8 cellular contexts compared by ENCODE assay signal in genomic region chr3:45659661-45660566, GRCh38. TPM values are rescaled to one million over a fixed set of nuclear protein-coding genes. Genes with fewer than 3 reads are reported as not detected.
DNase-seq lines count a peak whose midpoint lies in the region; ATAC-seq and TF ChIP-seq lines count a peak whose summit lies in the region.

No MANE protein-coding gene starts in this region.

- 75% methylated on average over 19 of the region's 19 CpGs for WGBS in hepatocyte (ENCODE audit: low lambda C conversion rate, missing lambda C conversion rate)

- peak; percentile 69 for ATAC-seq in GM23338
- ATAC-seq in gastrocnemius medialis, result peak in 1 of 2 donors; percentile 61
- ATAC-seq in HG03460 (IDR thresholded peaks at IDR 0.05; ENCODE audit: unreplicated experiment), result no peak

- TF ChIP-seq CTCF in BE2C (IDR thresholded peaks at IDR 0.05; ENCODE audit: low read depth, low read length) (peak; percentile 81), GM23338 (conservative IDR thresholded peaks at IDR 0.05; ENCODE audit: low read depth in 2 of 2) (peak; percentile 93 to 99), astrocyte of the cerebellum (IDR thresholded peaks at IDR 0.05; ENCODE audit: low read depth, low read length, missing control alignments) (peak; percentile 98), hepatocyte (IDR thresholded peaks at IDR 0.05; ENCODE audit: poor library complexity) (peak; percentile 81), gastrocnemius medialis (IDR thresholded peaks at IDR 0.05 in 4 of 5, conservative IDR thresholded peaks at IDR 0.05 in 1 of 5) (peak; percentile 87 to 96 (median 91))

- H2AFZ ChIP-seq in GM23338 (no peak overlapping the region), hepatocyte (no peak overlapping the region)

- H3K79me2 ChIP-seq in GM23338 (replicated peaks; ENCODE audit: insufficient read depth), result peaks cover 10% of the 10 kb centered on the region
- H3K79me2 ChIP-seq in hepatocyte, result peaks cover 14% of the 10 kb centered on the region

- H3K9me2 ChIP-seq in GM23338 (ENCODE audit: insufficient read depth) (no peaks in the 10 kb centered on the region), hepatocyte (replicated peaks; ENCODE audit: insufficient read depth) (no peaks in the 10 kb centered on the region)

- in situ Hi-C loops in astrocyte of the cerebellum (cut with HindIII; ENCODE audit: low sequenced_read_pairs), result loop anchor here (5.0 to 25.0 kb wide), 2 partner anchors 138 to 623 kb away; partner anchors contain the start of gene CLEC3B
- in situ Hi-C loops in gastrocnemius medialis (cut with MboI; ENCODE audit: low sequenced_read_pairs in 4 of 4), result loop anchor here (5.0 to 25.0 kb wide), 6 partner anchors 65 to 623 kb away; partner anchors contain the start of genes CLEC3B (in 4 of the 4) and LIMD1 (in 2 of the 4)

- H3K27ac Mint-ChIP-seq in GM23338, result no peak overlapping the region

- H3K36me3 Mint-ChIP-seq in GM23338 (ENCODE audit: low read depth), result peaks cover 11% of the 10 kb centered on the region; the same call in 2 of the 3 replicates

- no peak overlapping the region for H3K4me3 Mint-ChIP-seq in GM23338

- no peak overlapping the region for H3K27ac ChIP-seq in GM23338 (ENCODE audit: low read depth)
- peak overlapping the region; percentile 10 for H3K27ac ChIP-seq in hepatocyte
- peak overlapping the region in 3 of 4 donors; percentile 1 to 13 (median 3) for H3K27ac ChIP-seq in gastrocnemius medialis

- peaks cover 5% of the 10 kb centered on the region; the same call in 2 of the 3 replicates for H3K9me3 Mint-ChIP-seq in GM23338

- H3K4me3 ChIP-seq in BE2C (ENCODE audit: low read depth, low read length) (no peak overlapping the region), GM23338 (no peak overlapping the region), astrocyte of the cerebellum (ENCODE audit: low read depth, low read length) (no peak overlapping the region), hepatocyte (no peak overlapping the region), gastrocnemius medialis (no peak overlapping the region)

- H3K4me2 ChIP-seq in GM23338 (no peak overlapping the region), hepatocyte (no peak overlapping the region)

- H3K36me3 ChIP-seq in BE2C, result no peaks in the 10 kb centered on the region
- no peaks in the 10 kb centered on the region for H3K36me3 ChIP-seq in GM23338 (ENCODE audit: insufficient read depth)
- no peaks in the 10 kb centered on the region for H3K36me3 ChIP-seq in hepatocyte (replicated peaks; ENCODE audit: insufficient read depth, low read depth)
- no peaks in the 10 kb centered on the region for H3K36me3 ChIP-seq in gastrocnemius medialis

- H3K4me1 Mint-ChIP-seq in GM23338, result no peaks in the 10 kb centered on the region; the same call in 1 of the 3 replicates

- peaks cover 3% of the 10 kb centered on the region; the same call in 1 of the 2 replicates for H3F3A ChIP-seq in GM23338 (replicated peaks; ENCODE audit: low read depth)

- DNase-seq in BE2C, result peak; percentile 54
- peak; percentile 91 for DNase-seq in GM23338 (ENCODE audit: low spot score)
- peak; percentile 67 for DNase-seq in RPMI7951 (ENCODE audit: low read depth)
- DNase-seq in astrocyte of the cerebellum (ENCODE audit: low read depth), result no peak
- DNase-seq in hepatocyte (ENCODE audit: low spot score), result peak; percentile 84
- peak; percentile 57 to 66 for DNase-seq in gastrocnemius medialis
- no peak for DNase-seq in GF-D8 (lab: John Stamatoyannopoulos, UW)

- H4K20me1 ChIP-seq in GM23338 (replicated peaks; ENCODE audit: insufficient read depth) (peaks cover 6% of the 10 kb centered on the region; the same call in 1 of the 2 replicates), hepatocyte (ENCODE audit: insufficient read depth, poor library complexity, severe bottlenecking) (no peaks in the 10 kb centered on the region)

- H3K27me3 ChIP-seq in BE2C (no peaks in the 10 kb centered on the region), GM23338 (ENCODE audit: insufficient read depth) (no peaks in the 10 kb centered on the region), hepatocyte (no peaks in the 10 kb centered on the region), gastrocnemius medialis (no peaks in the 10 kb centered on the region)

- H3K27me3 Mint-ChIP-seq in GM23338 (ENCODE audit: insufficient read depth, low read depth, poor library complexity), result peaks cover 3% of the 10 kb centered on the region

- intact Hi-C loops in gastrocnemius medialis (cut with DNase I; ENCODE audit: low total_unique reads), result loop anchor here (1.0 to 10.0 kb wide), 3 partner anchors 149 to 625 kb away; partner anchors contain the start of gene TMEM158

- no peaks in the 10 kb centered on the region for H3K4me1 ChIP-seq in BE2C
- 0 out of 2 replicates have a peak, but pooled peaks cover 5% of the 10 kb centered on the region for H3K4me1 ChIP-seq in GM23338 (ENCODE audit: insufficient read depth)
- H3K4me1 ChIP-seq in hepatocyte (ENCODE audit: insufficient read depth), result no peaks in the 10 kb centered on the region
- peaks cover 17 to 32% of the 10 kb centered on the region in 2 donors for H3K4me1 ChIP-seq in gastrocnemius medialis

- H3K9me3 ChIP-seq in BE2C, result no peaks in the 10 kb centered on the region
- H3K9me3 ChIP-seq in hepatocyte (ENCODE audit: low read depth), result no peaks in the 10 kb centered on the region
- H3K9me3 ChIP-seq in gastrocnemius medialis, result no peaks in the 10 kb centered on the region

- TF ChIP-seq POLR2A in gastrocnemius medialis (IDR thresholded peaks at IDR 0.05), result no peak

TF ChIP-seq in GM23338, 12 proteins besides CTCF, POLR2A, EP300 and RAD21 (continues in another document):
- no peak for TF ChIP-seq POLR2AphosphoS5 (IDR thresholded peaks at IDR 0.05; ENCODE audit: low read depth)
- no peak for TF ChIP-seq JUNB (IDR thresholded peaks at IDR 0.05; ENCODE audit: unreplicated experiment)
- TF ChIP-seq, protein P1, sequence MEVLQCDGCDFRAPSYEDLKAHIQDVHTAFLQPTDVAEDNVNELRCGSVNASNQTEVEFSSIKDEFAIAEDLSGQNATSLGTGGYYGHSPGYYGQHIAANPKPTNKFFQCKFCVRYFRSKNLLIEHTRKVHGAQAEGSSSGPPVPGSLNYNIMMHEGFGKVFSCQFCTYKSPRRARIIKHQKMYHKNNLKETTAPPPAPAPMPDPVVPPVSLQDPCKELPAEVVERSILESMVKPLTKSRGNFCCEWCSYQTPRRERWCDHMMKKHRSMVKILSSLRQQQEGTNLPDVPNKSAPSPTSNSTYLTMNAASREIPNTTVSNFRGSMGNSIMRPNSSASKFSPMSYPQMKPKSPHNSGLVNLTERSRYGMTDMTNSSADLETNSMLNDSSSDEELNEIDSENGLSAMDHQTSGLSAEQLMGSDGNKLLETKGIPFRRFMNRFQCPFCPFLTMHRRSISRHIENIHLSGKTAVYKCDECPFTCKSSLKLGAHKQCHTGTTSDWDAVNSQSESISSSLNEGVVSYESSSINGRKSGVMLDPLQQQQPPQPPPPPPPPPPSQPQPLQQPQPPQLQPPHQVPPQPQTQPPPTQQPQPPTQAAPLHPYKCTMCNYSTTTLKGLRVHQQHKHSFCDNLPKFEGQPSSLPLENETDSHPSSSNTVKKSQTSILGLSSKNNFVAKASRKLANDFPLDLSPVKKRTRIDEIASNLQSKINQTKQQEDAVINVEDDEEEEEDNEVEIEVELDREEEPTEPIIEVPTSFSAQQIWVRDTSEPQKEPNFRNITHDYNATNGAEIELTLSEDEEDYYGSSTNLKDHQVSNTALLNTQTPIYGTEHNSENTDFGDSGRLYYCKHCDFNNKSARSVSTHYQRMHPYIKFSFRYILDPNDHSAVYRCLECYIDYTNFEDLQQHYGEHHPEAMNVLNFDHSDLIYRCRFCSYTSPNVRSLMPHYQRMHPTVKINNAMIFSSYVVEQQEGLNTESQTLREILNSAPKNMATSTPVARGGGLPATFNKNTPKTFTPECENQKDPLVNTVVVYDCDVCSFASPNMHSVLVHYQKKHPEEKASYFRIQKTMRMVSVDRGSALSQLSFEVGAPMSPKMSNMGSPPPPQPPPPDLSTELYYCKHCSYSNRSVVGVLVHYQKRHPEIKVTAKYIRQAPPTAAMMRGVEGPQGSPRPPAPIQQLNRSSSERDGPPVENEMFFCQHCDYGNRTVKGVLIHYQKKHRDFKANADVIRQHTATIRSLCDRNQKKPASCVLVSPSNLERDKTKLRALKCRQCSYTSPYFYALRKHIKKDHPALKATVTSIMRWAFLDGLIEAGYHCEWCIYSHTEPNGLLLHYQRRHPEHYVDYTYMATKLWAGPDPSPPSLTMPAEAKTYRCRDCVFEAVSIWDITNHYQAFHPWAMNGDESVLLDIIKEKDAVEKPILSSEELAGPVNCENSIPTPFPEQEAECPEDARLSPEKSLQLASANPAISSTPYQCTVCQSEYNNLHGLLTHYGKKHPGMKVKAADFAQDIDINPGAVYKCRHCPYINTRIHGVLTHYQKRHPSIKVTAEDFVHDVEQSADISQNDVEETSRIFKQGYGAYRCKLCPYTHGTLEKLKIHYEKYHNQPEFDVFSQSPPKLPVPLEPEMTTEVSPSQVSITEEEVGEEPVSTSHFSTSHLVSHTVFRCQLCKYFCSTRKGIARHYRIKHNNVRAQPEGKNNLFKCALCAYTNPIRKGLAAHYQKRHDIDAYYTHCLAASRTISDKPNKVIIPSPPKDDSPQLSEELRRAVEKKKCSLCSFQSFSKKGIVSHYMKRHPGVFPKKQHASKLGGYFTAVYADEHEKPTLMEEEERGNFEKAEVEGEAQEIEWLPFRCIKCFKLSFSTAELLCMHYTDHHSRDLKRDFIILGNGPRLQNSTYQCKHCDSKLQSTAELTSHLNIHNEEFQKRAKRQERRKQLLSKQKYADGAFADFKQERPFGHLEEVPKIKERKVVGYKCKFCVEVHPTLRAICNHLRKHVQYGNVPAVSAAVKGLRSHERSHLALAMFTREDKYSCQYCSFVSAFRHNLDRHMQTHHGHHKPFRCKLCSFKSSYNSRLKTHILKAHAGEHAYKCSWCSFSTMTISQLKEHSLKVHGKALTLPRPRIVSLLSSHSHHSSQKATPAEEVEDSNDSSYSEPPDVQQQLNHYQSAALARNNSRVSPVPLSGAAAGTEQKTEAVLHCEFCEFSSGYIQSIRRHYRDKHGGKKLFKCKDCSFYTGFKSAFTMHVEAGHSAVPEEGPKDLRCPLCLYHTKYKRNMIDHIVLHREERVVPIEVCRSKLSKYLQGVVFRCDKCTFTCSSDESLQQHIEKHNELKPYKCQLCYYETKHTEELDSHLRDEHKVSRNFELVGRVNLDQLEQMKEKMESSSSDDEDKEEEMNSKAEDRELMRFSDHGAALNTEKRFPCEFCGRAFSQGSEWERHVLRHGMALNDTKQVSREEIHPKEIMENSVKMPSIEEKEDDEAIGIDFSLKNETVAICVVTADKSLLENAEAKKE (CRISPR knock-in tag; IDR thresholded peaks at IDR 0.05), result no peak
- TF ChIP-seq ZNF331 (CRISPR knock-in tag; IDR thresholded peaks at IDR 0.05; ENCODE audit: low read depth), result no peak
- no peak for TF ChIP-seq NANOG (IDR thresholded peaks at IDR 0.05; ENCODE audit: borderline replicate concordance)

RNA-seq across cellular contexts. Expression of gene SACM1L, which starts 29.3 kb away (rescaled TPM):
- polyA plus RNA-seq in BE2C (2012; ENCODE audit: insufficient read depth, insufficient read length, low read depth), result 31.2 TPM
- 97.2 and 97.8 TPM in 2 replicates for total RNA-seq in GM23338 (2014; rRNA removed; shearing (Covaris generic))
- polyA plus RNA-seq in GM23338 (2016; fragmentation: Nextera tagmentation; extraction: Ambion mirVana) (43.2 and 43.5 TPM in 2 replicates), hepatocyte (26.3 and 28.1 TPM in 2 replicates)
- 32.3 and 40.1 TPM in 2 replicates for total RNA-seq in RPMI7951 (2014; rRNA removed; shearing (Covaris generic))
- total RNA-seq in hepatocyte (54.4 and 61.6 TPM in 2 replicates), gastrocnemius medialis (10 to 100 TPM in 2 of 4 donors, 1 to 10 TPM in 2; 7.7 to 28.7 (median 9.1) TPM)

Comparison
In these comparisons a context has a peak if more than half of its experiments do, and no peak if none do; other contexts are left out.
1. DNase-seq: peak in BE2C (single experiment), GM23338 (single experiment), RPMI7951 (single experiment), hepatocyte (single experiment) and gastrocnemius medialis (2 of 2); none in astrocyte of the cerebellum (single experiment) and GF-D8 (single experiment).
2. Peak in every context shown above with its lines, with median percentiles within 50 percentile points of each other: CTCF ChIP-seq.